ENCODE assay signal across 8 cellular contexts in the genomic region with DNA sequence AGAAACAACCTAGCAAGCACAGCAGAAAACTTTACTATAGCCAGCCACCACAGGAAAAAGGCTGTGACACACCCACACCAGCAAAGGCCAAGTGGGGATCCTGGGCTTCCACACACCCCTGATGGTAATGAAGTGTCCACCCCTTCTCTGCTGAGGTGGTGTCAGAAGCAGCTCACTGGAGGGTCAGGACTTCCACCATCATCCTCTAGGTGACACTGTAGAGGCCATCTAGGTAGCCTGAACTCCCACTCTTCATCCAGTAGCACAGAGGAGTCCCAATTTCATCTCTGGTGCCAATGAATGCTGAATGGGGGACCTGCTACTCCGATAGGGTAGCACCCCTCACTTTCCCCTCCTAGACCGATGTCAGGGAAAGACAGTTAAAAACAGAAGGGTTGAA.
DNase-seq lines count a peak whose midpoint lies in the region; ATAC-seq and TF ChIP-seq lines count a peak whose summit lies in the region.

No MANE protein-coding gene starts in this region.

- H3K36me3 ChIP-seq in HCT116 (ENCODE audit: control insufficient read depth in 1 of 2, insufficient read depth in 2 of 2, low read length in 2 of 2) (no peaks in the 10 kb centered on the region), spleen (no peaks in the 10 kb centered on the region)

- H3K4me1 ChIP-seq in HCT116 (ENCODE audit: control insufficient read depth in 1 of 2, insufficient read depth in 2 of 2, low read length in 2 of 2): no peaks in the 10 kb centered on the region
- no peaks in the 10 kb centered on the region for H3K4me1 ChIP-seq in spleen

- peak; percentile 45 for DNase-seq in HCT116 (ENCODE audit: low read depth, low spot score)
- DNase-seq in chondrocyte (ENCODE audit: low spot score): no peak
- no peak for DNase-seq in stimulated activated naive B cell treated with anti-CD40 and anti-IgM and Interleukin-4, amounts not matched to agents 10 μg/mL and 1 μg/mL and 100 μg/mL, for 72 hours
- no peak for DNase-seq in spleen
- DNase-seq in T-helper 2 cell treated with Interferon-gamma antibody and Interleukin-4, amounts not matched to agents 5 μg/mL and 100 μg/mL, for 36 hours (ENCODE audit: low spot score): no peak
- DNase-seq in activated CD8-positive, alpha-beta memory T cell treated with anti-CD3 and anti-CD28 coated beads, Interleukin-2, amount 50 U/mL, for 4 hours: no peak

- ATAC-seq in GM18498 (IDR thresholded peaks at IDR 0.05; ENCODE audit: unreplicated experiment) (peak; percentile 97), HCT116 (peak; percentile 100)
- ATAC-seq in stimulated activated naive B cell treated with anti-CD40 and anti-IgM and Interleukin-4, amounts not matched to agents 10 μg/mL and 1 μg/mL and 100 μg/mL, for 72 hours (replicated peaks): peak; percentile 67 to 71

- peak; percentile 41 for TF ChIP-seq RAD21 in HCT116 (IDR thresholded peaks at IDR 0.05; ENCODE audit: low read depth)

- peak overlapping the region; percentile 76 for H2AFZ ChIP-seq in HCT116 (ENCODE audit: low read depth, low read length, poor library complexity, severe bottlenecking)

- TF ChIP-seq CTCF in HCT116 (IDR thresholded peaks at IDR 0.05 in 2 of 3, conservative IDR thresholded peaks at IDR 0.05 in 1 of 3; ENCODE audit: borderline replicate concordance in 1 of 3, insufficient read depth in 1 of 3, low read depth in 2 of 3, low read length in 2 of 3) (peak; percentile 31 to 81 (median 71); a peak in 5 of 6 replicates), LNCAP (IDR thresholded peaks at IDR 0.05) (peak; percentile 56), chondrocyte (IDR thresholded peaks at IDR 0.05) (peak; percentile 49), spleen (IDR thresholded peaks at IDR 0.05 in 8 of 11, conservative IDR thresholded peaks at IDR 0.05 in 3 of 11) (no peak)

- no peak for TF ChIP-seq POLR2A in HCT116 (IDR thresholded peaks at IDR 0.05; ENCODE audit: borderline replicate concordance, extremely low read depth, insufficient read depth, insufficient read length)
- TF ChIP-seq POLR2A in spleen (IDR thresholded peaks at IDR 0.05): no peak

- intact Hi-C loops in HCT116 (cut with micrococcal nuclease): no loop called here
- intact Hi-C loops in spleen (cut with DNase I; ENCODE audit: low total_unique reads): no loop called here

- H3K36me3 Mint-ChIP-seq in chondrocyte (ENCODE audit: low read depth): no peaks in the 10 kb centered on the region
- no peaks in the 10 kb centered on the region for H3K36me3 Mint-ChIP-seq in stimulated activated naive B cell treated with anti-CD40 and anti-IgM and Interleukin-4, amounts not matched to agents 10 μg/mL and 1 μg/mL and 100 μg/mL, for 72 hours
- no peaks in the 10 kb centered on the region for H3K36me3 Mint-ChIP-seq in T-helper 2 cell treated with Interferon-gamma antibody and Interleukin-4, amounts not matched to agents 5 μg/mL and 100 μg/mL, for 36 hours (ENCODE audit: low read depth)

- no peak overlapping the region for H3K4me3 Mint-ChIP-seq in chondrocyte (ENCODE audit: unreplicated experiment)
- no peak overlapping the region for H3K4me3 Mint-ChIP-seq in stimulated activated naive B cell treated with anti-CD40 and anti-IgM and Interleukin-4, amounts not matched to agents 10 μg/mL and 1 μg/mL and 100 μg/mL, for 72 hours
- H3K4me3 Mint-ChIP-seq in T-helper 2 cell treated with Interferon-gamma antibody and Interleukin-4, amounts not matched to agents 5 μg/mL and 100 μg/mL, for 36 hours: no peak overlapping the region

- POLR2A ChIA-PET in HCT116 (lab: Charles Lee): no interaction called here

- no peaks in the 10 kb centered on the region for H3K79me2 ChIP-seq in HCT116 (ENCODE audit: insufficient read depth, low read length)

- H3K4me3 ChIP-seq in HCT116 (replicated peaks in 1 of 2; ENCODE audit: low read depth in 1 of 2, low read length in 2 of 2) (no peak overlapping the region), spleen (no peak overlapping the region)

- H3K4me2 ChIP-seq in HCT116 (ENCODE audit: low read length): no peak overlapping the region

- no peak overlapping the region for H3K9ac ChIP-seq in HCT116 (ENCODE audit: low read length)

- H3K9me2 ChIP-seq in HCT116 (ENCODE audit: insufficient read depth): no peaks in the 10 kb centered on the region

- no peak overlapping the region for H3K27ac Mint-ChIP-seq in chondrocyte (ENCODE audit: unreplicated experiment)
- no peak overlapping the region for H3K27ac Mint-ChIP-seq in stimulated activated naive B cell treated with anti-CD40 and anti-IgM and Interleukin-4, amounts not matched to agents 10 μg/mL and 1 μg/mL and 100 μg/mL, for 72 hours
- no peak overlapping the region for H3K27ac Mint-ChIP-seq in T-helper 2 cell treated with Interferon-gamma antibody and Interleukin-4, amounts not matched to agents 5 μg/mL and 100 μg/mL, for 36 hours

- no peaks in the 10 kb centered on the region for H3K27me3 Mint-ChIP-seq in chondrocyte (ENCODE audit: low read depth)
- no peaks in the 10 kb centered on the region for H3K27me3 Mint-ChIP-seq in stimulated activated naive B cell treated with anti-CD40 and anti-IgM and Interleukin-4, amounts not matched to agents 10 μg/mL and 1 μg/mL and 100 μg/mL, for 72 hours
- H3K27me3 Mint-ChIP-seq in T-helper 2 cell treated with Interferon-gamma antibody and Interleukin-4, amounts not matched to agents 5 μg/mL and 100 μg/mL, for 36 hours (ENCODE audit: low read depth): no peaks in the 10 kb centered on the region

- RAD21 ChIA-PET in HCT116 (lab: Charles Lee; ENCODE audit: low non-redundant PET in 1 of 2, low total read pairs in 2 of 2, uncharacterized antibody in 2 of 2, unreplicated experiment in 2 of 2): no interaction called here

- H3K4me1 Mint-ChIP-seq in chondrocyte (ENCODE audit: low read depth): peaks cover 9% of the 10 kb centered on the region
- H3K4me1 Mint-ChIP-seq in stimulated activated naive B cell treated with anti-CD40 and anti-IgM and Interleukin-4, amounts not matched to agents 10 μg/mL and 1 μg/mL and 100 μg/mL, for 72 hours: no peaks in the 10 kb centered on the region
- H3K4me1 Mint-ChIP-seq in T-helper 2 cell treated with Interferon-gamma antibody and Interleukin-4, amounts not matched to agents 5 μg/mL and 100 μg/mL, for 36 hours (ENCODE audit: low read depth): no peaks in the 10 kb centered on the region

- 74 to 96% (median 77%) methylated on average over 2 of the region's 2 CpGs for WGBS in spleen, 5 donors

- no peaks in the 10 kb centered on the region for H3K9me3 Mint-ChIP-seq in chondrocyte (ENCODE audit: low read depth)
- no peaks in the 10 kb centered on the region for H3K9me3 Mint-ChIP-seq in stimulated activated naive B cell treated with anti-CD40 and anti-IgM and Interleukin-4, amounts not matched to agents 10 μg/mL and 1 μg/mL and 100 μg/mL, for 72 hours
- peaks cover 10% of the 10 kb centered on the region for H3K9me3 Mint-ChIP-seq in T-helper 2 cell treated with Interferon-gamma antibody and Interleukin-4, amounts not matched to agents 5 μg/mL and 100 μg/mL, for 36 hours

- no peaks in the 10 kb centered on the region for H4K20me1 ChIP-seq in HCT116 (ENCODE audit: insufficient read depth)

- BruUV-seq in HCT116 (replicated peaks; lab: Mats Ljungman, UMichigan): no TSS peak

- CTCF ChIA-PET in HCT116 (lab: Charles Lee): interaction anchor here (0.7 to 2.0 kb wide), 10 partner anchors 8 to 1554 kb away, joined by 3 to 12 read pairs (median 4); no protein-coding TSS in a partner anchor

- H3K27me3 ChIP-seq in HCT116 (ENCODE audit: insufficient read depth, low read length) (no peaks in the 10 kb centered on the region), spleen (replicated peaks in 1 of 7) (no peaks in the 10 kb centered on the region)

- no peak overlapping the region for H3K27ac ChIP-seq in HCT116 (ENCODE audit: low read depth, low read length)
- H3K27ac ChIP-seq in spleen: no peak overlapping the region

- no peaks in the 10 kb centered on the region for H3K9me3 ChIP-seq in HCT116 (ENCODE audit: control insufficient read depth in 1 of 2, insufficient read depth in 1 of 2, low read depth in 1 of 2, low read length in 2 of 2)
- H3K9me3 ChIP-seq in spleen: no peaks in the 10 kb centered on the region

TF ChIP-seq in HCT116, 20 proteins besides CTCF, POLR2A, EP300 and RAD21:
- TF ChIP-seq SIN3A (IDR thresholded peaks at IDR 0.05; ENCODE audit: low read depth) (no peak), YY1 (IDR thresholded peaks at IDR 0.05; ENCODE audit: extremely low read depth, insufficient replicate concordance, low read depth, low read length) (no peak), POLR2AphosphoS5 (IDR thresholded peaks at IDR 0.05; ENCODE audit: low read depth, low read length) (no peak)
- TF ChIP-seq, protein P1, sequence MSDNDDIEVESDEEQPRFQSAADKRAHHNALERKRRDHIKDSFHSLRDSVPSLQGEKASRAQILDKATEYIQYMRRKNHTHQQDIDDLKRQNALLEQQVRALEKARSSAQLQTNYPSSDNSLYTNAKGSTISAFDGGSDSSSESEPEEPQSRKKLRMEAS (IDR thresholded peaks at IDR 0.05): no peak

Comparison
In these comparisons a context has a peak if more than half of its experiments do, and no peak if none do; other contexts are left out.
1. CTCF ChIP-seq: peak in HCT116 (3 of 3), LNCAP (single experiment) and chondrocyte (single experiment); none in spleen (0 of 11).
2. Peak in every context shown above with its lines, with median percentiles within 50 percentile points of each other: ATAC-seq.